19 cellular contexts compared by ENCODE assay signal in the genomic region with DNA sequence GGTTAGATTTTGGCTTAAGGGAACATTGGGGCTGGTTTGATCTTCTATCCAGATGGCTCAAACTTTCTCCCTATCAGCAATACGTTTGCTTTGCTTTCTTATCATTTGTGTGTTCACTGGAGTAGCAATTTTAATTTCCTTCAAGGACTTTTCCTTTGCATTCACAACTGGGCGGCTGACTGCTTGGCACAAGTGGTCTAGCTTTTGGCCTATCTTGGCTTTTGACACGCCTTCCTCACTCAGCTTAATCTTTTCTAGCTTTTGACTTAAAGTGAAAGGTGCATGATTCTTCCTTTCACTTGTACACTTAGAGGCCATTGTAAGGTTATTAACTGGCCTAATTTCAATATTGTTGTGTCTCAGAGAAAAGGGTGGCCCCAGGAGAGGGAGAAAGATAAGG.
A peak's percentile ranks its signal among the peaks of the same experiment; 100 is the strongest.
DNase-seq lines count a peak whose midpoint lies in the region; ATAC-seq and TF ChIP-seq lines count a peak whose summit lies in the region.
"Had no signal": no experiment of that assay in that cellular context is flagged by ENCODE, and none has a peak within 500 bp of the region (broad histone marks: within the 10 kb centered on the region; RNA-seq: fewer than 3 reads in every experiment).

No MANE protein-coding gene starts in this region.

- no peaks in the 10 kb centered on the region; the same call in 1 of the 2 replicates for H3K36me3 ChIP-seq in BLaER1
- H3K36me3 ChIP-seq in DND-41 (ENCODE audit: insufficient read depth, low read length): no peaks in the 10 kb centered on the region
- H3K36me3 ChIP-seq in left lung: no peaks in the 10 kb centered on the region
- H3K36me3 ChIP-seq in testis (ENCODE audit: low read depth, missing control alignments): no peaks in the 10 kb centered on the region
- H3K36me3 ChIP-seq in H7 (replicated peaks; ENCODE audit: control insufficient read depth, insufficient read depth, low read length): no peaks in the 10 kb centered on the region
- no peaks in the 10 kb centered on the region for H3K36me3 ChIP-seq in colonic mucosa
- H3K36me3 ChIP-seq: SJCRH30 had no signal

- H4K20me1 ChIP-seq in BLaER1 (no peaks in the 10 kb centered on the region), DND-41 (ENCODE audit: insufficient read depth, low read length) (peaks cover 7% of the 10 kb centered on the region; the same call in 1 of the 2 replicates)

- H3K4me2 ChIP-seq in BLaER1 (peak overlapping the region; percentile 84), DND-41 (ENCODE audit: insufficient read depth, low read length) (no peak overlapping the region)
- H3K4me2 ChIP-seq: KMS-11 had no signal

- no peak overlapping the region for H3K4me3 ChIP-seq in BLaER1
- no peak overlapping the region for H3K4me3 ChIP-seq in DND-41 (ENCODE audit: low read depth in 1 of 2, low read length in 2 of 2)
- H3K4me3 ChIP-seq in left lung: no peak overlapping the region
- no peak overlapping the region for H3K4me3 ChIP-seq in testis
- H3K4me3 ChIP-seq in H7 (ENCODE audit: insufficient read depth, low read depth, low read length): no peak overlapping the region
- no peak overlapping the region for H3K4me3 ChIP-seq in colonic mucosa
- H3K4me3 ChIP-seq: SJCRH30 had no signal

- DNase-seq in DND-41 (no peak), left lung (no peak), testis (peak; percentile 22), H7 (no peak), colonic mucosa (no peak), medulla oblongata (ENCODE audit: extremely low spot score) (no peak)
- DNase-seq: Calu3; CD4-positive, alpha-beta memory T cell; DMS53; IMR-90; NCI-H1092 treated with DMSO at 0.1 percent for 48 hours; NCI-H1436 treated with DMSO at 0.1 percent for 48 hours; NCI-H1930; NCI-H2171 treated with DMSO at 0.1 percent for 48 hours; NCI-H524 treated with DMSO at 0.1 percent for 48 hours; OCI-M1; SJCRH30 had no signal

- H3K27me3 ChIP-seq in BLaER1: no peaks in the 10 kb centered on the region
- no peaks in the 10 kb centered on the region for H3K27me3 ChIP-seq in DND-41 (ENCODE audit: insufficient read depth, low read length, poor library complexity)
- no peaks in the 10 kb centered on the region for H3K27me3 ChIP-seq in left lung
- H3K27me3 ChIP-seq in testis: no peaks in the 10 kb centered on the region
- H3K27me3 ChIP-seq in H7 (ENCODE audit: control insufficient read depth, insufficient read depth, low read length): no peaks in the 10 kb centered on the region
- no peaks in the 10 kb centered on the region for H3K27me3 ChIP-seq in colonic mucosa
- H3K27me3 ChIP-seq: SJCRH30 had no signal

- peaks cover 61% of the 10 kb centered on the region for H3K4me1 ChIP-seq in BLaER1
- H3K4me1 ChIP-seq in DND-41 (ENCODE audit: insufficient read depth, low read length): peaks cover 37% of the 10 kb centered on the region
- H3K4me1 ChIP-seq in left lung: peaks cover 0 to 19% of the 10 kb centered on the region in 2 donors
- H3K4me1 ChIP-seq in testis: no peaks in the 10 kb centered on the region
- H3K4me1 ChIP-seq in colonic mucosa: no peaks in the 10 kb centered on the region

- peak overlapping the region; percentile 76 for H3K27ac ChIP-seq in BLaER1
- H3K27ac ChIP-seq in DND-41 (ENCODE audit: low read length): peak overlapping the region; percentile 88
- no peak overlapping the region for H3K27ac ChIP-seq in left lung
- no peak overlapping the region for H3K27ac ChIP-seq in testis
- H3K27ac ChIP-seq in colonic mucosa: no peak overlapping the region
- H3K27ac ChIP-seq: KMS-11, SJCRH30 had no signal

- H3K79me2 ChIP-seq in DND-41 (ENCODE audit: insufficient read depth, low read length): peaks cover 68% of the 10 kb centered on the region

- no peak for ATAC-seq in DND-41 (ENCODE audit: insufficient read depth, low read depth)
- peak; percentile 23 for ATAC-seq in left lung

- WGBS in testis, 2 donors: 52 to 74% methylated on average over 3 of the region's 3 CpGs

- no peak overlapping the region for H3K9ac ChIP-seq in BLaER1
- no peak overlapping the region for H3K9ac ChIP-seq in DND-41 (ENCODE audit: low read depth, low read length)
- H3K9ac ChIP-seq in colonic mucosa (ENCODE audit: low read depth in 2 of 2, low read length in 2 of 2): no peak overlapping the region
- H3K9ac ChIP-seq: KMS-11 had no signal

- intact Hi-C loops in left lung (cut with DNase I) (loop anchor here in 1 of 2 donors (5.0 to 10.0 kb wide), 2 partner anchors 252 to 340 kb away; a partner anchor contains a TSS), testis (cut with DNase I; ENCODE audit: low total_unique reads) (no loop called here), colonic mucosa (cut with DNase I) (loop anchor here (10.0 kb wide), 1 partner anchor 342 kb away; no protein-coding TSS in a partner anchor)

- peaks cover 29% of the 10 kb centered on the region for H3K9me3 ChIP-seq in BLaER1
- no peaks in the 10 kb centered on the region for H3K9me3 ChIP-seq in DND-41 (ENCODE audit: insufficient read depth, low read length, severe bottlenecking)
- H3K9me3 ChIP-seq in left lung: no peaks in the 10 kb centered on the region
- H3K9me3 ChIP-seq in testis: no peaks in the 10 kb centered on the region
- H3K9me3 ChIP-seq in colonic mucosa: no peaks in the 10 kb centered on the region
- H3K9me3 ChIP-seq: SJCRH30 had no signal

- no peak for TF ChIP-seq POLR2A in testis (IDR thresholded peaks at IDR 0.05)

- TF ChIP-seq CTCF in DND-41 (IDR thresholded peaks at IDR 0.05; ENCODE audit: borderline replicate concordance, extremely low read depth, low read length, poor library complexity, severe bottlenecking): no peak
- no peak for TF ChIP-seq CTCF in left lung (IDR thresholded peaks at IDR 0.05)
- no peak for TF ChIP-seq CTCF in testis (IDR thresholded peaks at IDR 0.05)
- no peak for TF ChIP-seq CTCF in colonic mucosa (IDR thresholded peaks at IDR 0.05)

- H2AFZ ChIP-seq in DND-41 (ENCODE audit: low read depth, low read length): no peak overlapping the region

Comparison
In these comparisons a context has a peak if more than half of its experiments do, and no peak if none do; other contexts are left out.
1. H3K27ac ChIP-seq: peak in BLaER1 (single experiment) and DND-41 (single experiment); none in left lung (0 of 2), testis (0 of 2) and colonic mucosa (single experiment).